ENCODE assay signal across 7 cellular contexts in genomic region chr22:31348009-31348337, GRCh38. TPM values are rescaled to one million over a fixed set of nuclear protein-coding genes. Genes with fewer than 3 reads are reported as not detected.
A peak's percentile ranks its signal among the peaks of the same experiment; 100 is the strongest.
DNase-seq lines count a peak whose midpoint lies in the region; ATAC-seq and TF ChIP-seq lines count a peak whose summit lies in the region.
"Not testable (repeated sequence)": the region's sequence is repeated elsewhere in the genome, so short reads cannot be mapped to it uniquely, and the experiment has no call there.

No MANE protein-coding gene starts in this region.

- peak overlapping the region; percentile 83 for H3K4me3 Mint-ChIP-seq in activated T-cell treated with anti-CD3 and anti-CD28 coated beads, Interleukin-2, amount 50 U/mL, for 4 hours
- H3K4me3 Mint-ChIP-seq in chondrocyte (ENCODE audit: unreplicated experiment), result peak overlapping the region; percentile 80
- peak overlapping the region; percentile 89 for H3K4me3 Mint-ChIP-seq in glutamatergic neuron (ENCODE audit: unreplicated experiment)

- not testable (repeated sequence) for TF ChIP-seq CTCF in GM06990 (IDR thresholded peaks at IDR 0.05; ENCODE audit: insufficient read depth, low read length, poor library complexity, severe bottlenecking); OCI-LY1 (IDR thresholded peaks at IDR 0.05; ENCODE audit: low read length); chondrocyte (IDR thresholded peaks at IDR 0.05); glutamatergic neuron (IDR thresholded peaks at IDR 0.05; ENCODE audit: partially characterized antibody, unreplicated experiment)

- H3K4me3 ChIP-seq in GM06990 (replicated peaks; ENCODE audit: low read depth, low read length) (peak overlapping the region; percentile 77; the same call in 1 of the 2 replicates), OCI-LY1 (ENCODE audit: low read depth, low read length, poor library complexity, severe bottlenecking) (peak overlapping the region; percentile 63), mucosa of rectum (ENCODE audit: low read length in 2 of 2) (peak overlapping the region; percentile 61 to 76), skeletal muscle cell (ENCODE audit: low read depth, low read length) (peak overlapping the region; percentile 64)

- H3K27ac Mint-ChIP-seq in chondrocyte (ENCODE audit: unreplicated experiment), result peak overlapping the region; percentile 85
- peak overlapping the region; percentile 94 for H3K27ac Mint-ChIP-seq in glutamatergic neuron (ENCODE audit: unreplicated experiment)

- not testable (repeated sequence) for DNase-seq in GM06990 (ENCODE audit: extremely low read depth, insufficient read length); activated T-cell treated with anti-CD3 and anti-CD28 coated beads, Interleukin-2, amount 50 U/mL, for 4 hours; chondrocyte (ENCODE audit: low spot score); glutamatergic neuron; skeletal muscle cell (ENCODE audit: low read depth)

- H3K27ac ChIP-seq in OCI-LY1 (ENCODE audit: low read depth, low read length, poor library complexity, severe bottlenecking) (peak overlapping the region; percentile 50), mucosa of rectum (ENCODE audit: low read depth in 2 of 2, low read length in 2 of 2) (peak overlapping the region; percentile 55 to 86)

- not testable (repeated sequence) for H3K27me3 Mint-ChIP-seq in activated T-cell treated with anti-CD3 and anti-CD28 coated beads, Interleukin-2, amount 50 U/mL, for 4 hours (ENCODE audit: low read depth); chondrocyte (ENCODE audit: low read depth)
- peaks cover 20% of the 10 kb centered on the region for H3K27me3 Mint-ChIP-seq in glutamatergic neuron (ENCODE audit: unreplicated experiment)

- not testable (repeated sequence) for H4K20me1 ChIP-seq in OCI-LY1 (ENCODE audit: insufficient read depth, low read length)

- peak overlapping the region; percentile 79; the same call in 1 of the 2 replicates for H3K4me2 ChIP-seq in OCI-LY1 (ENCODE audit: low read length)

- H3K4me1 ChIP-seq in OCI-LY1 (ENCODE audit: insufficient read depth, low read length, severe bottlenecking), result peaks cover 36% of the 10 kb centered on the region
- H3K4me1 ChIP-seq in mucosa of rectum (ENCODE audit: control insufficient read depth in 2 of 2, insufficient read depth in 2 of 2, low read length in 2 of 2), result peaks cover 27 to 34% of the 10 kb centered on the region in 2 donors

- not testable (repeated sequence) for ATAC-seq in activated T-cell treated with anti-CD3 and anti-CD28 coated beads, Interleukin-2, amount 50 U/mL, for 4 hours

- not testable (repeated sequence) for H2AFZ ChIP-seq in OCI-LY1 (ENCODE audit: low read length)

- H3K36me3 ChIP-seq in GM06990 (ENCODE audit: control insufficient read depth, insufficient read depth, low read length); mucosa of rectum (ENCODE audit: control insufficient read depth in 2 of 2, insufficient read depth in 2 of 2, low read length in 2 of 2): not testable (repeated sequence)
- H3K36me3 ChIP-seq in OCI-LY1 (ENCODE audit: insufficient read depth, low read length), result peaks cover 23% of the 10 kb centered on the region

- not testable (repeated sequence) for H3K9me3 ChIP-seq in OCI-LY1 (ENCODE audit: low read length); mucosa of rectum (ENCODE audit: control insufficient read depth in 2 of 2, low read length in 2 of 2)

- not testable (repeated sequence) for H3K36me3 Mint-ChIP-seq in activated T-cell treated with anti-CD3 and anti-CD28 coated beads, Interleukin-2, amount 50 U/mL, for 4 hours (ENCODE audit: insufficient read depth); chondrocyte (ENCODE audit: low read depth); glutamatergic neuron (ENCODE audit: unreplicated experiment)

- peaks cover 25% of the 10 kb centered on the region for H3K4me1 Mint-ChIP-seq in activated T-cell treated with anti-CD3 and anti-CD28 coated beads, Interleukin-2, amount 50 U/mL, for 4 hours (ENCODE audit: low read depth)
- H3K4me1 Mint-ChIP-seq in chondrocyte (ENCODE audit: low read depth) (peaks cover 30% of the 10 kb centered on the region), glutamatergic neuron (ENCODE audit: low read depth, unreplicated experiment) (peaks cover 13% of the 10 kb centered on the region)

- H3K9me2 ChIP-seq in OCI-LY1 (ENCODE audit: low read depth, low read length), result not testable (repeated sequence)

- H3F3A ChIP-seq in OCI-LY1 (ENCODE audit: insufficient read depth, low read length), result not testable (repeated sequence)

- H3K9ac ChIP-seq in OCI-LY1 (ENCODE audit: low read length), result peak overlapping the region; percentile 77; the same call in 1 of the 2 replicates
- not testable (repeated sequence) for H3K9ac ChIP-seq in mucosa of rectum (ENCODE audit: low read depth in 1 of 2, low read length in 2 of 2)

- peaks cover 24% of the 10 kb centered on the region for H3K79me2 ChIP-seq in OCI-LY1 (ENCODE audit: insufficient read depth, low read length)

- not testable (repeated sequence) for H3K27me3 ChIP-seq in GM06990 (replicated peaks; ENCODE audit: control insufficient read depth, insufficient read depth, low read length); OCI-LY1 (ENCODE audit: insufficient read depth, low read length); mucosa of rectum (ENCODE audit: control insufficient read depth in 2 of 2, insufficient read depth in 2 of 2, low read length in 2 of 2)

- not testable (repeated sequence) for H3K9me3 Mint-ChIP-seq in activated T-cell treated with anti-CD3 and anti-CD28 coated beads, Interleukin-2, amount 50 U/mL, for 4 hours; chondrocyte (ENCODE audit: low read depth)
- H3K9me3 Mint-ChIP-seq in glutamatergic neuron (ENCODE audit: unreplicated experiment), result peaks cover 23% of the 10 kb centered on the region

RNA-seq across cellular contexts. Expression of gene PATZ1, which starts 1.8 kb away (rescaled TPM):
- total RNA-seq in activated T-cell treated with anti-CD3 and anti-CD28 coated beads, Interleukin-2, amount 50 U/mL, for 4 hours, result 10 to 100 TPM; 33.7 to 42.7 (median 41.4) TPM
- total RNA-seq in chondrocyte (18.6 to 19.9 TPM (median 18.9 TPM) in 3 replicates), glutamatergic neuron (ENCODE audit: unreplicated experiment) (98.9 TPM)

RNA-seq across cellular contexts. Expression of gene DRG1, which starts 51.4 kb away (rescaled TPM):
- total RNA-seq in activated T-cell treated with anti-CD3 and anti-CD28 coated beads, Interleukin-2, amount 50 U/mL, for 4 hours, result 100 to 1,000 TPM in 2 of 3 donors, 10 to 100 TPM in 1; 99.2 to 109 (median 106) TPM
- total RNA-seq in chondrocyte, result 44.2 to 56.2 TPM (median 49.2 TPM) in 3 replicates
- total RNA-seq in glutamatergic neuron (ENCODE audit: unreplicated experiment), result 64.1 TPM

RNA-seq across cellular contexts. Expression of gene PIK3IP1, which starts 55.7 kb away (rescaled TPM):
- total RNA-seq in activated T-cell treated with anti-CD3 and anti-CD28 coated beads, Interleukin-2, amount 50 U/mL, for 4 hours, result 1 to 10 TPM; 7.3 to 8.6 (median 7.9) TPM
- total RNA-seq in chondrocyte (5.0 to 6.8 TPM (median 5.6 TPM) in 3 replicates), glutamatergic neuron (ENCODE audit: unreplicated experiment) (38.8 TPM)
